Comparison of ENCODE assay signal across 15 cellular contexts in genomic region chr6:82217014-82217621, GRCh38. TPM values are rescaled to one million over a fixed set of nuclear protein-coding genes. Genes with fewer than 3 reads are reported as not detected.
DNase-seq lines count a peak whose midpoint lies in the region; ATAC-seq and TF ChIP-seq lines count a peak whose summit lies in the region.
"Had no signal": no experiment of that assay in that cellular context is flagged by ENCODE, and none has a peak within 500 bp of the region (broad histone marks: within the 10 kb centered on the region; RNA-seq: fewer than 3 reads in every experiment).

No MANE protein-coding gene starts in this region.

- H3K27me3 ChIP-seq in MM.1S (replicated peaks; ENCODE audit: insufficient read depth, low read length) = no peaks in the 10 kb centered on the region
- H3K27me3 ChIP-seq: esophagus muscularis mucosa, neutrophil had no signal

- H3K9ac ChIP-seq in MM.1S (ENCODE audit: low read length) = no peak overlapping the region
- H3K9ac ChIP-seq: GM23248 had no signal

- no peak overlapping the region for H3K4me2 ChIP-seq in MM.1S (ENCODE audit: low read depth, low read length)

- no peak for TF ChIP-seq CTCF in MM.1S (IDR thresholded peaks at IDR 0.05; ENCODE audit: low read length)

- no peaks in the 10 kb centered on the region for H3K9me3 ChIP-seq in MM.1S (replicated peaks; ENCODE audit: insufficient read depth, low read length)
- H3K9me3 ChIP-seq: esophagus muscularis mucosa, neutrophil had no signal

- H3K27ac Mint-ChIP-seq in activated T-helper 2 cell treated with anti-CD3 and anti-CD28 coated beads, Interferon-gamma antibody, Interleukin-2, Interleukin-4, amounts not matched to agents 10 μg/mL and 5 μg/mL and 100 μg/mL, durations not matched to agents 14 hours and 24 hours and 36 hours = peak overlapping the region; percentile 9
- H3K27ac Mint-ChIP-seq: activated CD4-positive, alpha-beta T cell treated with anti-CD3 and anti-CD28 coated beads, Interleukin-2, amount 10 ng/mL, durations not matched to agents 7 days and 5 days had no signal

- no peak overlapping the region for H3K4me3 ChIP-seq in MM.1S (ENCODE audit: low read length)
- H3K4me3 ChIP-seq: esophagus muscularis mucosa, GM23248 had no signal

- peak; percentile 91 for ATAC-seq in GM18858 (IDR thresholded peaks at IDR 0.05; ENCODE audit: unreplicated experiment)
- peak; percentile 92 for ATAC-seq in GM21515 (IDR thresholded peaks at IDR 0.05; ENCODE audit: unreplicated experiment)
- ATAC-seq in HG03103 (IDR thresholded peaks at IDR 0.05; ENCODE audit: low read depth, unreplicated experiment) = peak; percentile 82
- ATAC-seq in HG03045 (IDR thresholded peaks at IDR 0.05; ENCODE audit: unreplicated experiment) = no peak
- ATAC-seq: PC-3 had no signal

- H3K36me3 Mint-ChIP-seq in activated T-helper 2 cell treated with anti-CD3 and anti-CD28 coated beads, Interferon-gamma antibody, Interleukin-2, Interleukin-4, amounts not matched to agents 10 μg/mL and 5 μg/mL and 100 μg/mL, durations not matched to agents 14 hours and 24 hours and 36 hours (ENCODE audit: low read depth) = peaks cover 66% of the 10 kb centered on the region

- no peak for DNase-seq in activated T-helper 2 cell treated with anti-CD3 and anti-CD28 coated beads, Interferon-gamma antibody, Interleukin-2, Interleukin-4, amounts not matched to agents 10 μg/mL and 5 μg/mL and 100 μg/mL, durations not matched to agents 14 hours and 24 hours and 36 hours (ENCODE audit: low spot score)
- no peak for DNase-seq in MM.1S
- no peak for DNase-seq in inferior parietal cortex (ENCODE audit: extremely low spot score)
- no peak for DNase-seq in hippocampal formation (lab: John Stamatoyannopoulos, UW)
- DNase-seq: activated CD4-positive, alpha-beta T cell treated with anti-CD3 and anti-CD28 coated beads, Interleukin-2, amount 10 ng/mL, durations not matched to agents 7 days and 5 days; anterior cingulate cortex; GM23248; PC-3; stimulated activated CD4-positive, alpha-beta T cell treated with anti-CD3 and anti-CD28 coated beads, Interleukin-2, amount 100 ng/mL, for 24 hours had no signal

- no peaks in the 10 kb centered on the region; the same call in 1 of the 2 replicates for H3K79me2 ChIP-seq in MM.1S (ENCODE audit: low read length)

- no peak overlapping the region for H3K27ac ChIP-seq in MM.1S (ENCODE audit: low read length)
- H3K27ac ChIP-seq: esophagus muscularis mucosa, GM23248, neutrophil had no signal

- intact Hi-C loops in activated T-helper 2 cell treated with anti-CD3 and anti-CD28 coated beads, Interferon-gamma antibody, Interleukin-2, Interleukin-4, amounts not matched to agents 10 μg/mL and 5 μg/mL and 100 μg/mL, durations not matched to agents 14 hours and 24 hours and 36 hours (cut with micrococcal nuclease) = no loop called here

- H3F3A ChIP-seq in MM.1S (ENCODE audit: insufficient read depth, low read length) = no peaks in the 10 kb centered on the region

- peaks cover 19% of the 10 kb centered on the region; the same call in 1 of the 2 replicates for H3K36me3 ChIP-seq in MM.1S (replicated peaks; ENCODE audit: insufficient read depth, low read length)

- no peak overlapping the region for H2AFZ ChIP-seq in MM.1S (ENCODE audit: low read length)
- H2AFZ ChIP-seq: GM23248 had no signal

- no peaks in the 10 kb centered on the region for H3K9me3 Mint-ChIP-seq in activated T-helper 2 cell treated with anti-CD3 and anti-CD28 coated beads, Interferon-gamma antibody, Interleukin-2, Interleukin-4, amounts not matched to agents 10 μg/mL and 5 μg/mL and 100 μg/mL, durations not matched to agents 14 hours and 24 hours and 36 hours
- H3K9me3 Mint-ChIP-seq: activated CD4-positive, alpha-beta T cell treated with anti-CD3 and anti-CD28 coated beads, Interleukin-2, amount 10 ng/mL, durations not matched to agents 7 days and 5 days had no signal

- H4K20me1 ChIP-seq in MM.1S (ENCODE audit: insufficient read depth, low read length) = no peaks in the 10 kb centered on the region; the same call in 1 of the 2 replicates

- no peaks in the 10 kb centered on the region for H3K27me3 Mint-ChIP-seq in activated T-helper 2 cell treated with anti-CD3 and anti-CD28 coated beads, Interferon-gamma antibody, Interleukin-2, Interleukin-4, amounts not matched to agents 10 μg/mL and 5 μg/mL and 100 μg/mL, durations not matched to agents 14 hours and 24 hours and 36 hours (ENCODE audit: low read depth)
- H3K27me3 Mint-ChIP-seq: activated CD4-positive, alpha-beta T cell treated with anti-CD3 and anti-CD28 coated beads, Interleukin-2, amount 10 ng/mL, durations not matched to agents 7 days and 5 days had no signal

- H3K4me1 Mint-ChIP-seq in activated T-helper 2 cell treated with anti-CD3 and anti-CD28 coated beads, Interferon-gamma antibody, Interleukin-2, Interleukin-4, amounts not matched to agents 10 μg/mL and 5 μg/mL and 100 μg/mL, durations not matched to agents 14 hours and 24 hours and 36 hours (ENCODE audit: low read depth) = peaks cover 9% of the 10 kb centered on the region
- H3K4me1 Mint-ChIP-seq: activated CD4-positive, alpha-beta T cell treated with anti-CD3 and anti-CD28 coated beads, Interleukin-2, amount 10 ng/mL, durations not matched to agents 7 days and 5 days had no signal

- no peak overlapping the region for H3K4me3 Mint-ChIP-seq in activated T-helper 2 cell treated with anti-CD3 and anti-CD28 coated beads, Interferon-gamma antibody, Interleukin-2, Interleukin-4, amounts not matched to agents 10 μg/mL and 5 μg/mL and 100 μg/mL, durations not matched to agents 14 hours and 24 hours and 36 hours (ENCODE audit: low read depth)
- H3K4me3 Mint-ChIP-seq: activated CD4-positive, alpha-beta T cell treated with anti-CD3 and anti-CD28 coated beads, Interleukin-2, amount 10 ng/mL, durations not matched to agents 7 days and 5 days had no signal

- peaks cover 13% of the 10 kb centered on the region; the same call in 1 of the 2 replicates for H3K4me1 ChIP-seq in MM.1S (ENCODE audit: low read length)
- H3K4me1 ChIP-seq: esophagus muscularis mucosa had no signal

- no peaks in the 10 kb centered on the region for H3K9me2 ChIP-seq in MM.1S (replicated peaks; ENCODE audit: insufficient read depth, low read length)

RNA-seq across cellular contexts. Expression of gene IBTK, which starts 30.4 kb away (rescaled TPM):
- 40.5 and 42.5 TPM in 2 replicates for total RNA-seq in activated T-helper 2 cell treated with anti-CD3 and anti-CD28 coated beads, Interferon-gamma antibody, Interleukin-2, Interleukin-4, amounts not matched to agents 10 μg/mL and 5 μg/mL and 100 μg/mL, durations not matched to agents 14 hours and 24 hours and 36 hours
